Comparison of ENCODE assay signal across 27 cellular contexts in genomic region chr4:70152088-70152487, GRCh38.
DNase-seq lines count a peak whose midpoint lies in the region; TF ChIP-seq lines count a peak whose summit lies in the region.
"Had no signal": no experiment of that assay in that cellular context is flagged by ENCODE, and none has a peak within 500 bp of the region (broad histone marks: within the 10 kb centered on the region; RNA-seq: fewer than 3 reads in every experiment).

No MANE protein-coding gene starts in this region.

- CTCF ChIA-PET in HEK293 (lab: Yijun Ruan, JAX), result no interaction called here

- POLR2A ChIA-PET in HEK293 (lab: Yijun Ruan, JAX), result no interaction called here

- DNase-seq in substantia nigra (lab: John Stamatoyannopoulos, UW), result no peak
- DNase-seq: 8988T; ACHN; AML-193; BE2C; C1 segment of cervical spinal cord; Caco-2; Calu3; CD4-positive, alpha-beta memory T cell; CD4-positive, alpha-beta T cell; CD4-positive, CD25-positive, alpha-beta regulatory T cell; CD8-positive, alpha-beta memory T cell; CD8-positive, alpha-beta T cell; COR-L47; DMS 273 treated with DMSO at 0.1 percent for 48 hours; DMS153; DMS53; DMS79; DMS79 treated with DMSO at 0.1 percent for 48 hours; DND-41; EL had no signal

- TF ChIP-seq CTCF in HEK293 (tag by site-specific recombination; IDR thresholded peaks at IDR 0.05), result no peak

- no peaks in the 10 kb centered on the region for H3K36me3 ChIP-seq in HEK293 (ENCODE audit: control insufficient read depth in 2 of 2, insufficient read depth in 1 of 2, low read length in 2 of 2)
- H3K36me3 ChIP-seq: BE2C; BLaER1; BLaER1 treated with 17β-estradiol and CSF1 and Interleukin-3, amounts not matched to agents 10 nM and 100 nM had no signal

- H3K4me1 ChIP-seq in HEK293 (ENCODE audit: control insufficient read depth, insufficient read depth, low read length), result no peaks in the 10 kb centered on the region
- H3K4me1 ChIP-seq: A549; BE2C; BLaER1; BLaER1 treated with 17β-estradiol and CSF1 and Interleukin-3, amounts not matched to agents 10 nM and 100 nM; Caco-2 had no signal

- no peaks in the 10 kb centered on the region for H3K9me3 ChIP-seq in HEK293 (ENCODE audit: control insufficient read depth, insufficient read depth, low read depth, low read length)
- H3K9me3 ChIP-seq: A549; BE2C; BLaER1; BLaER1 treated with 17β-estradiol and CSF1 and Interleukin-3, amounts not matched to agents 10 nM and 100 nM; Caco-2 had no signal

- no peak overlapping the region for H3K4me3 ChIP-seq in HEK293 (ENCODE audit: low read depth, low read length)
- H3K4me3 ChIP-seq: A549; BLaER1; BLaER1 treated with 17β-estradiol and CSF1 and Interleukin-3, amounts not matched to agents 10 nM and 100 nM had no signal

- H3K27ac ChIP-seq in HEK293 (ENCODE audit: extremely low read depth, low read depth, low read length) (no peak overlapping the region), substantia nigra (ENCODE audit: low read depth, low read length, poor library complexity, severe bottlenecking) (no peak overlapping the region)
- H3K27ac ChIP-seq: 22Rv1; A549; BLaER1; BLaER1 treated with 17β-estradiol and CSF1 and Interleukin-3, amounts not matched to agents 10 nM and 100 nM; C4-2B had no signal

TF ChIP-seq in HEK293, 187 proteins besides CTCF, POLR2A, EP300 and RAD21 (continues in another document):
- TF ChIP-seq ZNF426 (tag by site-specific recombination; IDR thresholded peaks at IDR 0.05) (peak; percentile 70), ZNF394 (tag by site-specific recombination; IDR thresholded peaks at IDR 0.05; ENCODE audit: borderline replicate concordance) (peak; percentile 78; the same call in 1 of the 2 replicates), ZNF560 (tag by site-specific recombination; IDR thresholded peaks at IDR 0.05; ENCODE audit: borderline replicate concordance) (0 out of 2 replicates have a peak, but pooled peaks have one; percentile 21), REST (tag by site-specific recombination; IDR thresholded peaks at IDR 0.05) (peak; percentile 54; the same call in 1 of the 2 replicates), ZNF423 (tag by site-specific recombination; IDR thresholded peaks at IDR 0.05) (no peak), ZBTB11 (tag by site-specific recombination; conservative IDR thresholded peaks at IDR 0.05; ENCODE audit: low read depth) (peak; percentile 60), ZNF654 (tag by site-specific recombination; IDR thresholded peaks at IDR 0.05; ENCODE audit: low read depth) (peak; percentile 32; the same call in 1 of the 2 replicates), ZNF266 (tag by site-specific recombination; IDR thresholded peaks at IDR 0.05; ENCODE audit: low read depth) (peak; percentile 41; the same call in 1 of the 2 replicates), ZNF140 (tag by site-specific recombination; IDR thresholded peaks at IDR 0.05) (peak; percentile 53; the same call in 1 of the 2 replicates), ZNF184 (tag by site-specific recombination; IDR thresholded peaks at IDR 0.05) (no peak), ZNF433 (tag by site-specific recombination; IDR thresholded peaks at IDR 0.05; ENCODE audit: low read depth) (0 out of 2 replicates have a peak, but pooled peaks have one; percentile 48), ZNF555 (tag by site-specific recombination; conservative IDR thresholded peaks at IDR 0.05) (peak; percentile 59), GLI4 (tag by site-specific recombination; IDR thresholded peaks at IDR 0.05) (no peak), ZNF510 (tag by site-specific recombination; IDR thresholded peaks at IDR 0.05; ENCODE audit: insufficient replicate concordance) (peak; percentile 25), BCL11A (tag by site-specific recombination; IDR thresholded peaks at IDR 0.05; ENCODE audit: low read depth) (no peak), ZNF623 (tag by site-specific recombination; IDR thresholded peaks at IDR 0.05) (peak; percentile 63), ZBTB8A (tag by site-specific recombination; IDR thresholded peaks at IDR 0.05) (0 out of 2 replicates have a peak, but pooled peaks have one; percentile 45), EGR2 (tag by site-specific recombination; IDR thresholded peaks at IDR 0.05; ENCODE audit: low read depth) (no peak), ZNF610 (tag by site-specific recombination; IDR thresholded peaks at IDR 0.05; ENCODE audit: borderline replicate concordance) (no peak)
